In genomic region chr3:167913218-167913902, GRCh38 we compare ENCODE assay signal across 12 cellular contexts.
DNase-seq lines count a peak whose midpoint lies in the region; ATAC-seq and TF ChIP-seq lines count a peak whose summit lies in the region.
"Had no signal": no experiment of that assay in that cellular context is flagged by ENCODE, and none has a peak within 500 bp of the region (broad histone marks: within the 10 kb centered on the region; RNA-seq: fewer than 3 reads in every experiment).

No MANE protein-coding gene starts in this region.

- H3K27me3 Mint-ChIP-seq in activated naive CD8-positive, alpha-beta T cell treated with anti-CD3 and anti-CD28 coated beads, Interleukin-2, amount 50 U/mL, for 24 hours: peaks cover 2% of the 10 kb centered on the region

- peak; percentile 29; the same call in 1 of the 2 replicates for TF ChIP-seq CTCF in C4-2B (conservative IDR thresholded peaks at IDR 0.05)

- no peak overlapping the region for H3K27ac ChIP-seq in C4-2B
- H3K27ac ChIP-seq in SK-N-MC: peak overlapping the region; percentile 81
- H3K27ac ChIP-seq: neutrophil had no signal

- H3K9me3 Mint-ChIP-seq in activated naive CD8-positive, alpha-beta T cell treated with anti-CD3 and anti-CD28 coated beads, Interleukin-2, amount 50 U/mL, for 24 hours: no peaks in the 10 kb centered on the region

- no peak overlapping the region for H3K27ac Mint-ChIP-seq in activated naive CD8-positive, alpha-beta T cell treated with anti-CD3 and anti-CD28 coated beads, Interleukin-2, amount 50 U/mL, for 24 hours

- H3K4me3 Mint-ChIP-seq in activated naive CD8-positive, alpha-beta T cell treated with anti-CD3 and anti-CD28 coated beads, Interleukin-2, amount 50 U/mL, for 24 hours: no peak overlapping the region

- H3K36me3 ChIP-seq in SK-N-MC (ENCODE audit: insufficient read depth, low read length): no peaks in the 10 kb centered on the region
- H3K36me3 ChIP-seq: neutrophil had no signal

- H3K9ac ChIP-seq in SK-N-MC (ENCODE audit: insufficient read length): no peak overlapping the region

- no peaks in the 10 kb centered on the region for H3K36me3 Mint-ChIP-seq in activated naive CD8-positive, alpha-beta T cell treated with anti-CD3 and anti-CD28 coated beads, Interleukin-2, amount 50 U/mL, for 24 hours (ENCODE audit: low read depth)

- DNase-seq in SK-N-MC (ENCODE audit: low read depth, low spot score): peak; percentile 58
- DNase-seq in iPS DF 4.7 (ENCODE audit: extremely low read depth, low spot score): peak; percentile 28
- no peak for DNase-seq in activated naive CD8-positive, alpha-beta T cell treated with anti-CD3 and anti-CD28 coated beads, Interleukin-2, amount 50 U/mL, for 24 hours
- DNase-seq: GOT3, NCI-H2107 had no signal

- H3K4me1 Mint-ChIP-seq in activated naive CD8-positive, alpha-beta T cell treated with anti-CD3 and anti-CD28 coated beads, Interleukin-2, amount 50 U/mL, for 24 hours: no peaks in the 10 kb centered on the region

- H3K4me3 ChIP-seq in SK-N-MC: peak overlapping the region; percentile 30
- H3K4me3 ChIP-seq: esophagus muscularis mucosa had no signal

- H3K9me3 ChIP-seq in SK-N-MC (ENCODE audit: low read depth, low read length): no peaks in the 10 kb centered on the region
- H3K9me3 ChIP-seq: esophagus muscularis mucosa, neutrophil had no signal

- peak; percentile 53 for ATAC-seq in HG02885 (IDR thresholded peaks at IDR 0.05; ENCODE audit: poor library complexity, unreplicated experiment)
- no peak for ATAC-seq in GM21717 (IDR thresholded peaks at IDR 0.05; ENCODE audit: unreplicated experiment)
- ATAC-seq in HG03025 (IDR thresholded peaks at IDR 0.05; ENCODE audit: low FRiP score, unreplicated experiment): no peak
- no peak for ATAC-seq in activated naive CD8-positive, alpha-beta T cell treated with anti-CD3 and anti-CD28 coated beads, Interleukin-2, amount 50 U/mL, for 24 hours
- ATAC-seq in HG03439 (IDR thresholded peaks at IDR 0.05; ENCODE audit: unreplicated experiment): no peak
